26 cellular contexts compared by ENCODE assay signal in the genomic region with DNA sequence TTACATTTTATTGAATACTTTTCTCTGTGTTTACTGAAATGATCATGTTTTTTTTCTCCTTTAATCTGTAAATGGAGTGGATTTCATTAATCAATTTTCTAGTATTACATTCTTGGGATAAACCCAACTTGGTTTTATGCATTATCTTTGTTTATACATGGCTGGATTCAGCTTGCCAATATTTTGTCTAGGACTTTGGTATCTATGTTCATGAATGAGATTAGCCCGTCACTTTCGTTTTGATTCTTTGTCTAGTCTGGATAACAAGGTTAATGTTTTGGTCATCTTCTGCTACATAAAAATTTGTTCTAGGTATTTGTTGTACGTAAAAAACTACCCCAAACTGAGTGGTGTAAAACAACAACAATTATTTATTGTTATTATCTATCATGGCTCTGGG.
DNase-seq lines count a peak whose midpoint lies in the region; ATAC-seq, FAIRE-seq and TF ChIP-seq lines count a peak whose summit lies in the region.
"Had no signal": no experiment of that assay in that cellular context is flagged by ENCODE, and none has a peak within 500 bp of the region (broad histone marks: within the 10 kb centered on the region; RNA-seq: fewer than 3 reads in every experiment).

No MANE protein-coding gene starts in this region.

- H3K27me3 Mint-ChIP-seq in activated T-cell treated with anti-CD3 and anti-CD28 coated beads, Interleukin-2, amount 50 U/mL, for 24 hours = peaks cover 33% of the 10 kb centered on the region

- FAIRE-seq in D721Med (lab: Jason Lieb, UNC) = no peak
- FAIRE-seq: A549, GM12878, GM12892, GM18507 had no signal

- TF ChIP-seq CTCF in left ventricle myocardium inferior (IDR thresholded peaks at IDR 0.05; ENCODE audit: borderline replicate concordance) = no peak
- no peak for TF ChIP-seq CTCF in D721Med (IDR thresholded peaks at IDR 0.05; ENCODE audit: insufficient read depth, missing control alignments)

- H3K36me3 Mint-ChIP-seq in activated T-cell treated with anti-CD3 and anti-CD28 coated beads, Interleukin-2, amount 50 U/mL, for 24 hours (ENCODE audit: low read depth) = no peaks in the 10 kb centered on the region
- H3K36me3 Mint-ChIP-seq: CD8-positive, alpha-beta T cell had no signal

- H3K4me1 Mint-ChIP-seq in activated T-cell treated with anti-CD3 and anti-CD28 coated beads, Interleukin-2, amount 50 U/mL, for 24 hours (ENCODE audit: low read depth) = no peaks in the 10 kb centered on the region
- H3K4me1 Mint-ChIP-seq: B cell had no signal

- no peaks in the 10 kb centered on the region for H3K36me3 ChIP-seq in left ventricle myocardium inferior
- H3K36me3 ChIP-seq: BLaER1 treated with 17β-estradiol and CSF1 and Interleukin-3, amounts not matched to agents 10 nM and 100 nM had no signal

- ATAC-seq in left lobe of liver = peak; percentile 82
- ATAC-seq: A549; CD8-positive, alpha-beta T cell; GM12878 had no signal

- peak overlapping the region; percentile 79 for H3K27ac ChIP-seq in left ventricle myocardium inferior (replicated peaks)
- H3K27ac ChIP-seq: 22Rv1; A549; BLaER1 treated with 17β-estradiol and CSF1 and Interleukin-3, amounts not matched to agents 10 nM and 100 nM; C4-2B had no signal

- no peak overlapping the region for H3K4me3 ChIP-seq in left ventricle myocardium inferior
- H3K4me3 ChIP-seq: A549; BLaER1 treated with 17β-estradiol and CSF1 and Interleukin-3, amounts not matched to agents 10 nM and 100 nM; GM12878 had no signal

- H3K27me3 ChIP-seq in left ventricle myocardium inferior (ENCODE audit: low read depth) = no peaks in the 10 kb centered on the region
- H3K27me3 ChIP-seq: BLaER1 treated with 17β-estradiol and CSF1 and Interleukin-3, amounts not matched to agents 10 nM and 100 nM had no signal

- no peak overlapping the region for H3K4me3 Mint-ChIP-seq in activated T-cell treated with anti-CD3 and anti-CD28 coated beads, Interleukin-2, amount 50 U/mL, for 24 hours
- H3K4me3 Mint-ChIP-seq: B cell; CD4-positive, alpha-beta T cell; CD8-positive, alpha-beta T cell had no signal

- peaks cover 27% of the 10 kb centered on the region for H3K4me1 ChIP-seq in left ventricle myocardium inferior
- H3K4me1 ChIP-seq: A549; BLaER1 treated with 17β-estradiol and CSF1 and Interleukin-3, amounts not matched to agents 10 nM and 100 nM; Caco-2 had no signal

- no peak for DNase-seq in left ventricle myocardium inferior
- DNase-seq in cardiac septum (ENCODE audit: low spot score) = no peak
- peak; percentile 3 for DNase-seq in OCI-M1 (lab: John Stamatoyannopoulos, UW)
- no peak for DNase-seq in left lobe of liver (ENCODE audit: low spot score)
- DNase-seq in D721Med (ENCODE audit: insufficient read length, low spot score) = no peak
- DNase-seq in activated T-cell treated with anti-CD3 and anti-CD28 coated beads, Interleukin-2, amount 50 U/mL, for 24 hours = no peak
- DNase-seq: AML-193; Caco-2; Calu3; CD4-positive, alpha-beta T cell; CD8-positive, alpha-beta T cell; DMS 273 treated with DMSO at 0.1 percent for 48 hours; DMS153; DMS53; DMS79; DND-41; EL; GDM1 had no signal

- H3K9me3 ChIP-seq in left ventricle myocardium inferior (replicated peaks) = no peaks in the 10 kb centered on the region
- H3K9me3 ChIP-seq: A549; BLaER1 treated with 17β-estradiol and CSF1 and Interleukin-3, amounts not matched to agents 10 nM and 100 nM; Caco-2 had no signal

- intact Hi-C loops in left ventricle myocardium inferior (cut with micrococcal nuclease) = no loop called here
- intact Hi-C loops in cardiac septum (cut with DNase I) = no loop called here

- no peak overlapping the region for H3K27ac Mint-ChIP-seq in activated T-cell treated with anti-CD3 and anti-CD28 coated beads, Interleukin-2, amount 50 U/mL, for 24 hours
- H3K27ac Mint-ChIP-seq: B cell; CD4-positive, alpha-beta T cell; CD8-positive, alpha-beta T cell had no signal

- no peaks in the 10 kb centered on the region for H3K9me3 Mint-ChIP-seq in activated T-cell treated with anti-CD3 and anti-CD28 coated beads, Interleukin-2, amount 50 U/mL, for 24 hours
- H3K9me3 Mint-ChIP-seq: CD4-positive, alpha-beta T cell; CD8-positive, alpha-beta T cell had no signal
